In the genomic region with DNA sequence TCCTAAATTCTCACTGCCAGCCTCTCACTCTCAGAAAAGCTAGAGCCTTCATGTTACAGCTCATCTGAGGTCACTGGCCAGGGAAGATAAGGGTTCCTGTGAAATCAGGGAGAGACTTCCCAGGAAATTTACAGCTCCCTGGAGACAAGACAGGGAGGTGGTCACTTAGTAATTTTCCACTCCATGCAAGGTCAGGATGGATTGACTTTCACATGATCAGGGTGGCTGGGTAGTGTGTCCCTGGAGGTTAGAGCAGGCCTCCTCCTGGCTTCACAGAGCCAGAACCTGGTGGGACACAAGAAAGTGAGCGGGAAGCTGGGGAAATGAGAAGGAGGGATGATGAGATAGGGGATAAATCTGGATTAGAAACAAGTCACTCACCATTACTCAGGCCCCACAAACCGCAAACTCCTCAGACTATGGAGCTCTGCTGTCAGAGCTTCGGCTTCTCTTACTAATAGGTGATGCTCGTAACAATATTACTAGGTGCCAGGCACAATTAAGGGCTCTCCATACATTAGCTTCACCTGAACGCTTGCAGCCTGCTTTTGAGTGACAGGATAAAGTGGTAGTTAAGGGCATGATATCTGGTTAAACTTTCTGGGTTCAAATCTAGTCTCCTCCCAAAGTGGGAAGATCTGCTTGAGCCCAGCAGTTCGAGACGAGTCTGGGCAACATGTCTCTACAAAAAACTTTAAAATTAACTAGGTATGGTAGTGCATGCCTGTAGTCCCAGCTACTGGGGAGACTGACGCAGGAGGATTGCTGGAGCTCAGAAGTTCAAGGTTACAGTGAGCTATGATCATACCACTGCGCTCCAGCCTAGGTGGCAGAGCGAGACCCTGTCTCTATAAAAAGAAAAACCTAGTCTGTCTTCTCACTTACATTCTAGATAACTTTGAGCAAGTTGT, we compare ENCODE assay signal across 24 cellular contexts. TPM values are rescaled to one million over a fixed set of nuclear protein-coding genes. Genes with fewer than 3 reads are reported as not detected.
A peak's percentile ranks its signal among the peaks of the same experiment; 100 is the strongest.
DNase-seq lines count a peak whose midpoint lies in the region; ATAC-seq, FAIRE-seq and TF ChIP-seq lines count a peak whose summit lies in the region.
"Had no signal": no experiment of that assay in that cellular context is flagged by ENCODE, and none has a peak within 500 bp of the region (broad histone marks: within the 10 kb centered on the region; RNA-seq: fewer than 3 reads in every experiment).

No MANE protein-coding gene starts in this region.

- TF ChIP-seq RAD21 in K562 (CRISPR knock-in tag; conservative IDR thresholded peaks at IDR 0.05 in 1 of 2, IDR thresholded peaks at IDR 0.05 in 1 of 2): no peak

- no peak overlapping the region for H2BK12ac ChIP-seq in neuronal stem cell (ENCODE audit: low read length)

- no peak for TF ChIP-seq POLR2A in K562 (conservative IDR thresholded peaks at IDR 0.05)

- no peak overlapping the region for H2BK5ac ChIP-seq in neuronal stem cell (ENCODE audit: low read length)

- ATAC-seq in activated CD8-positive, alpha-beta memory T cell treated with anti-CD3 and anti-CD28 coated beads, Interleukin-2, amount 10 ng/mL, durations not matched to agents 7 days and 5 days: no peak
- ATAC-seq in K562: no peak; the same call in 2 of the 3 replicates
- no peak for ATAC-seq in GM19035 (IDR thresholded peaks at IDR 0.05; ENCODE audit: unreplicated experiment)
- ATAC-seq: activated T-cell treated with anti-CD3 and anti-CD28 coated beads, Interleukin-2, amount 50 U/mL, for 4 hours; Panc1 had no signal

- no peak for FAIRE-seq in K562 (lab: Jason Lieb, UNC)
- FAIRE-seq: islet of Langerhans, TTC549 had no signal

- H3K79me2 ChIP-seq in K562 (ENCODE audit: control insufficient read depth, insufficient read depth, low read length): no peaks in the 10 kb centered on the region

- peak; percentile 38 for DNase-seq in activated CD8-positive, alpha-beta memory T cell treated with anti-CD3 and anti-CD28 coated beads for 24 hours
- no peak for DNase-seq in activated CD8-positive, alpha-beta memory T cell treated with anti-CD3 and anti-CD28 coated beads, Interleukin-2, amount 10 ng/mL, durations not matched to agents 7 days and 5 days
- DNase-seq in K562 (ENCODE audit: extremely low read depth in 1 of 4, low spot score in 3 of 4) (peak in 1 of 4 experiments; percentile 21), KG1 (lab: John Stamatoyannopoulos, UW) (no peak), neuronal stem cell (ENCODE audit: low spot score) (no peak)
- DNase-seq: 8988T; activated CD4-positive, alpha-beta T cell treated with anti-CD3 and anti-CD28 coated beads, Interleukin-2, amount 50 U/mL, for 4 hours; activated T-cell treated with anti-CD3 and anti-CD28 coated beads, Interleukin-2, amount 50 U/mL, for 4 hours; DMS53; heart right ventricle; NCI-H1048; NCI-H2107; NCI-H774; stimulated activated naive CD4-positive, alpha-beta T cell treated with Interleukin-2 at 50 U/mL for 16 hours had no signal

- H4K8ac ChIP-seq in neuronal stem cell (ENCODE audit: low read depth, low read length): no peak overlapping the region

- no peaks in the 10 kb centered on the region for H3K79me1 ChIP-seq in neuronal stem cell (ENCODE audit: low read depth, low read length)

- H3K4me2 ChIP-seq in K562 (ENCODE audit: insufficient read depth, low read length) (no peak overlapping the region), neuronal stem cell (ENCODE audit: insufficient read depth, low read length, poor library complexity, severe bottlenecking) (no peak overlapping the region)

- no peak overlapping the region for H3K18ac ChIP-seq in neuronal stem cell (ENCODE audit: low read length)

- H3K9me3 Mint-ChIP-seq in activated CD8-positive, alpha-beta memory T cell treated with anti-CD3 and anti-CD28 coated beads, Interleukin-2, amount 10 ng/mL, durations not matched to agents 7 days and 5 days (ENCODE audit: low read depth): no peaks in the 10 kb centered on the region
- H3K9me3 Mint-ChIP-seq: activated T-cell treated with anti-CD3 and anti-CD28 coated beads, Interleukin-2, amount 50 U/mL, for 4 hours; IgD-negative memory B cell; type B pancreatic cell had no signal

- CTCF ChIA-PET in activated CD8-positive, alpha-beta memory T cell treated with anti-CD3 and anti-CD28 coated beads, Interleukin-2, amount 10 ng/mL, durations not matched to agents 7 days and 5 days (lab: Charles Lee): interaction anchor here (1.0 kb wide), 1 partner anchor 29 kb away, joined by 3 read pairs; no protein-coding TSS in a partner anchor
- CTCF ChIA-PET in K562 (lab: Yijun Ruan, JAX; ENCODE audit: low intra/inter-chr PET ratio): no interaction called here

- H3K4me3 ChIP-seq in K562: no peak overlapping the region
- no peak overlapping the region for H3K4me3 ChIP-seq in neuronal stem cell (ENCODE audit: low read length in 2 of 2)
- H3K4me3 ChIP-seq: dorsolateral prefrontal cortex, heart right ventricle had no signal

- H3K4me3 Mint-ChIP-seq in activated CD8-positive, alpha-beta memory T cell treated with anti-CD3 and anti-CD28 coated beads, Interleukin-2, amount 10 ng/mL, durations not matched to agents 7 days and 5 days: no peak overlapping the region
- H3K4me3 Mint-ChIP-seq: activated naive CD8-positive, alpha-beta T cell; activated T-cell treated with anti-CD3 and anti-CD28 coated beads, Interleukin-2, amount 50 U/mL, for 4 hours; IgD-negative memory B cell; type B pancreatic cell had no signal

- in situ Hi-C loops in K562 (cut with MboI): no loop called here

- no peak for TF ChIP-seq EP300 in K562 (IDR thresholded peaks at IDR 0.05; ENCODE audit: low read length)

- H3K27me3 Mint-ChIP-seq in activated CD8-positive, alpha-beta memory T cell treated with anti-CD3 and anti-CD28 coated beads, Interleukin-2, amount 10 ng/mL, durations not matched to agents 7 days and 5 days: peaks cover 53% of the 10 kb centered on the region

- BruUV-seq in K562 (replicated peaks; lab: Mats Ljungman, UMichigan): no TSS peak

- H3K27ac Mint-ChIP-seq in activated CD8-positive, alpha-beta memory T cell treated with anti-CD3 and anti-CD28 coated beads, Interleukin-2, amount 10 ng/mL, durations not matched to agents 7 days and 5 days: no peak overlapping the region
- H3K27ac Mint-ChIP-seq: activated naive CD8-positive, alpha-beta T cell; IgD-negative memory B cell; type B pancreatic cell had no signal

- no peaks in the 10 kb centered on the region for H3K9me3 ChIP-seq in K562 (replicated peaks; ENCODE audit: control insufficient read depth, insufficient read depth, low read depth, low read length)
- H3K9me3 ChIP-seq in neuronal stem cell (replicated peaks in 1 of 2; ENCODE audit: control insufficient read depth in 2 of 2, insufficient read depth in 1 of 2, low read depth in 1 of 2, low read length in 2 of 2): no peaks in the 10 kb centered on the region
- H3K9me3 ChIP-seq: heart right ventricle had no signal

- no peaks in the 10 kb centered on the region for H3K36me3 Mint-ChIP-seq in activated CD8-positive, alpha-beta memory T cell treated with anti-CD3 and anti-CD28 coated beads, Interleukin-2, amount 10 ng/mL, durations not matched to agents 7 days and 5 days
- H3K36me3 Mint-ChIP-seq: activated naive CD8-positive, alpha-beta T cell; type B pancreatic cell had no signal

- H3K14ac ChIP-seq in neuronal stem cell (ENCODE audit: low read length): no peak overlapping the region

- 39% methylated on average over 10 of the region's 10 CpGs for WGBS in K562 (ENCODE audit: insufficient coverage, low coverage, missing lambda C conversion rate)
- no CpG with 5 or more reads among the region's 10 CpGs for WGBS in neuronal stem cell (ENCODE audit: extremely low coverage in 2 of 2, insufficient read length in 2 of 2, insufficient replicate concordance in 1 of 2), 2 donors

- no peak overlapping the region for H3K4ac ChIP-seq in neuronal stem cell (ENCODE audit: low read length)

- H3K27ac ChIP-seq in K562 (ENCODE audit: extremely low read depth, low read depth, low read length) (no peak overlapping the region; the same call in 2 of the 3 replicates), neuronal stem cell (replicated peaks; ENCODE audit: low read length) (no peak overlapping the region)
- H3K27ac ChIP-seq: C4-2B, dorsolateral prefrontal cortex, heart right ventricle had no signal

- no peaks in the 10 kb centered on the region for H3K36me3 ChIP-seq in K562 (ENCODE audit: control insufficient read depth, insufficient read depth, low read length)
- H3K36me3 ChIP-seq in neuronal stem cell (replicated peaks in 1 of 2; ENCODE audit: control insufficient read depth in 2 of 2, insufficient read depth in 2 of 2, low read length in 2 of 2): no peaks in the 10 kb centered on the region
- H3K36me3 ChIP-seq: heart right ventricle had no signal

- peaks cover 12 to 33% of the 10 kb centered on the region in 2 experiments for H3K4me1 ChIP-seq in K562 (replicated peaks in 1 of 2; ENCODE audit: control insufficient read depth in 2 of 2, insufficient read depth in 2 of 2, low read length in 2 of 2)
- no peaks in the 10 kb centered on the region for H3K4me1 ChIP-seq in neuronal stem cell (ENCODE audit: control insufficient read depth in 2 of 2, insufficient read depth in 1 of 2, low read depth in 1 of 2, low read length in 2 of 2)

- H4K20me1 ChIP-seq in K562 (replicated peaks; ENCODE audit: control insufficient read depth, insufficient read depth, low read length): no peaks in the 10 kb centered on the region

- H4K91ac ChIP-seq in neuronal stem cell (ENCODE audit: low read depth, low read length, poor library complexity): no peak overlapping the region

- POLR2A ChIA-PET in K562 (lab: Yijun Ruan, JAX): interaction anchor here (0.6 to 0.7 kb wide), 3 partner anchors 8 to 484 kb away, joined by 3 read pairs; no protein-coding TSS in a partner anchor

- TF ChIP-seq CTCF in K562 (IDR thresholded peaks at IDR 0.05 in 2 of 3, conservative IDR thresholded peaks at IDR 0.05 in 1 of 3; ENCODE audit: insufficient read depth in 2 of 3, low read depth in 1 of 3, low read length in 3 of 3): no peak

- no peak overlapping the region for H2BK120ac ChIP-seq in neuronal stem cell (ENCODE audit: low read depth, low read length)

- H3K27me3 ChIP-seq in K562 (ENCODE audit: control insufficient read depth in 2 of 2, insufficient read depth in 2 of 2, low read length in 2 of 2) (no peaks in the 10 kb centered on the region), neuronal stem cell (ENCODE audit: control insufficient read depth in 3 of 3, insufficient read depth in 3 of 3, low read depth in 1 of 3, low read length in 3 of 3) (peaks cover 0 to 48% (median 0%) of the 10 kb centered on the region in 3 experiments)

- H3K4me1 Mint-ChIP-seq in activated CD8-positive, alpha-beta memory T cell treated with anti-CD3 and anti-CD28 coated beads, Interleukin-2, amount 10 ng/mL, durations not matched to agents 7 days and 5 days: no peaks in the 10 kb centered on the region

- H2AK5ac ChIP-seq in neuronal stem cell (ENCODE audit: low read depth, low read length): no peak overlapping the region

- no peak overlapping the region for H3K23ac ChIP-seq in neuronal stem cell (ENCODE audit: low read depth, low read length, poor library complexity)

- intact Hi-C loops in K562 (cut with micrococcal nuclease): no loop called here

- H3K9ac ChIP-seq in K562 (ENCODE audit: insufficient read depth in 1 of 2, low read depth in 2 of 2, low read length in 2 of 2) (no peak overlapping the region), neuronal stem cell (ENCODE audit: low read depth, low read length, poor library complexity) (no peak overlapping the region)

- H3K9me1 ChIP-seq in K562 (ENCODE audit: control insufficient read depth, insufficient read depth, low read length): no peaks in the 10 kb centered on the region

- no peak overlapping the region for H2BK15ac ChIP-seq in neuronal stem cell (ENCODE audit: low read length)

- H2AFZ ChIP-seq in K562 (ENCODE audit: low read depth, low read length) (no peak overlapping the region), neuronal stem cell (ENCODE audit: low read length) (no peak overlapping the region)

RNA-seq across cellular contexts. Expression of a gene that starts 24.9 kb away (rescaled TPM):
- not detected for total RNA-seq in activated CD8-positive, alpha-beta memory T cell treated with anti-CD3 and anti-CD28 coated beads, Interleukin-2, amount 10 ng/mL, durations not matched to agents 7 days and 5 days
- 0.19 and 2.6 TPM in 2 replicates for total RNA-seq in K562 (2011; cell fraction: chromatin; rRNA removed; ENCODE audit: low replicate concordance)
- total RNA-seq in K562 (2011; cell fraction: nucleolus; rRNA removed): 0.13 and 0.50 TPM in 2 replicates
- total RNA-seq in K562 (2011; cell fraction: nucleoplasm; rRNA removed): 0.23 and 1.2 TPM in 2 replicates
- total RNA-seq in K562 (2014; rRNA removed): under 0.01 TPM in 1 of 2 replicates, not detected in the other
- not detected in 2 replicates for total RNA-seq in K562 (2014; rRNA removed; fragmentation: Illumina TruSeq; extraction: Trizol)
- total RNA-seq in K562 (2015; rRNA removed; fragmentation: Illumina TruSeq; extraction: Trizol): not detected in 2 replicates
- total RNA-seq in K562 (2021): 0.02 and 0.36 TPM in 2 replicates
- 0.01 and 0.03 TPM in 2 replicates for polyA plus RNA-seq in K562 (2011; rRNA removed)
- 0.01 TPM in 1 of 2 replicates, not detected in the other for polyA plus RNA-seq in K562 (2011; cell fraction: cytosol; rRNA removed)
- polyA plus RNA-seq in K562 (2011; cell fraction: nucleus; rRNA removed): 0.08 and 0.55 TPM in 2 replicates
- polyA plus RNA-seq in K562 (2012): 0.03 and 0.11 TPM in 2 replicates
- not detected in 2 replicates for polyA plus RNA-seq in K562 (2014; fragmentation: Illumina TruSeq; extraction: Trizol)
- polyA plus RNA-seq in K562 (2014; fragmentation: Nextera tagmentation; extraction: Ambion mirVana): not detected
- 0.01 and 0.05 TPM in 2 replicates for polyA plus RNA-seq in K562 (2014; rRNA removed)
- 0.03 and 0.04 TPM in 2 replicates for polyA minus RNA-seq in K562 (2011; rRNA and poly(A)+ RNA removed)
- polyA minus RNA-seq in K562 (2011; cell fraction: cytosol; rRNA and poly(A)+ RNA removed): not detected in 2 replicates
- 0.27 TPM in 1 of 2 replicates, not detected in the other for polyA minus RNA-seq in K562 (2011; cell fraction: nucleus; rRNA and poly(A)+ RNA removed)
- 0.01 TPM for polyA plus RNA-seq in neuronal stem cell (2013, experiment 1 of 2)
- 0.01 TPM for polyA plus RNA-seq in neuronal stem cell (2013, experiment 2 of 2)
- polyA plus RNA-seq: IgD-negative memory B cell had no signal

RNA-seq across cellular contexts. Expression of a gene that starts 25.1 kb away (rescaled TPM):
- not detected for total RNA-seq in activated CD8-positive, alpha-beta memory T cell treated with anti-CD3 and anti-CD28 coated beads, Interleukin-2, amount 10 ng/mL, durations not matched to agents 7 days and 5 days
- total RNA-seq in K562 (2011; cell fraction: chromatin; rRNA removed; ENCODE audit: low replicate concordance): not detected in 2 replicates
- total RNA-seq in K562 (2011; cell fraction: nucleolus; rRNA removed): not detected in 2 replicates
- not detected in 2 replicates for total RNA-seq in K562 (2011; cell fraction: nucleoplasm; rRNA removed)
- not detected in 2 replicates for total RNA-seq in K562 (2014; rRNA removed)
- total RNA-seq in K562 (2014; rRNA removed; fragmentation: Illumina TruSeq; extraction: Trizol): not detected in 2 replicates
- total RNA-seq in K562 (2015; rRNA removed; fragmentation: Illumina TruSeq; extraction: Trizol): not detected in 2 replicates
- total RNA-seq in K562 (2021): not detected in 2 replicates
- polyA plus RNA-seq in K562 (2011; rRNA removed): not detected in 2 replicates
- polyA plus RNA-seq in K562 (2011; cell fraction: cytosol; rRNA removed): not detected in 2 replicates
- not detected in 2 replicates for polyA plus RNA-seq in K562 (2011; cell fraction: nucleus; rRNA removed)
- polyA plus RNA-seq in K562 (2012): 0.05 TPM in 1 of 2 replicates, not detected in the other
- polyA plus RNA-seq in K562 (2014; fragmentation: Illumina TruSeq; extraction: Trizol): not detected in 2 replicates
- not detected for polyA plus RNA-seq in K562 (2014; fragmentation: Nextera tagmentation; extraction: Ambion mirVana)
- not detected in 2 replicates for polyA plus RNA-seq in K562 (2014; rRNA removed)
- not detected in 2 replicates for polyA minus RNA-seq in K562 (2011; rRNA and poly(A)+ RNA removed)
- not detected in 2 replicates for polyA minus RNA-seq in K562 (2011; cell fraction: cytosol; rRNA and poly(A)+ RNA removed)
- not detected in 2 replicates for polyA minus RNA-seq in K562 (2011; cell fraction: nucleus; rRNA and poly(A)+ RNA removed)
- not detected for polyA plus RNA-seq in neuronal stem cell (2013, experiment 1 of 2)
- polyA plus RNA-seq in neuronal stem cell (2013, experiment 2 of 2): not detected
- total RNA-seq: activated T-cell treated with anti-CD3 and anti-CD28 coated beads, Interleukin-2, amount 50 U/mL, for 4 hours; dorsolateral prefrontal cortex; heart right ventricle; renal cortical epithelial cell had no signal
- polyA plus RNA-seq: heart right ventricle, IgD-negative memory B cell had no signal

RNA-seq across cellular contexts. Expression of a gene that starts 40.6 kb away (rescaled TPM):
- total RNA-seq in activated CD8-positive, alpha-beta memory T cell treated with anti-CD3 and anti-CD28 coated beads, Interleukin-2, amount 10 ng/mL, durations not matched to agents 7 days and 5 days: not detected
- total RNA-seq in K562 (2011; cell fraction: chromatin; rRNA removed; ENCODE audit: low replicate concordance): 0.19 and 2.7 TPM in 2 replicates
- 0.26 and 1.8 TPM in 2 replicates for total RNA-seq in K562 (2011; cell fraction: nucleolus; rRNA removed)
- 0.29 and 0.38 TPM in 2 replicates for total RNA-seq in K562 (2011; cell fraction: nucleoplasm; rRNA removed)
- total RNA-seq in K562 (2014; rRNA removed) (not detected in 2 replicates), K562 (2014; rRNA removed; fragmentation: Illumina TruSeq; extraction: Trizol) (not detected in 2 replicates), K562 (2015; rRNA removed; fragmentation: Illumina TruSeq; extraction: Trizol) (not detected in 2 replicates), K562 (2021) (0.24 TPM in 1 of 2 replicates, not detected in the other)
- polyA plus RNA-seq in K562 (2011; rRNA removed) (0.17 TPM in 1 of 2 replicates, not detected in the other), K562 (2014; fragmentation: Illumina TruSeq; extraction: Trizol) (not detected in 2 replicates), K562 (2014; fragmentation: Nextera tagmentation; extraction: Ambion mirVana) (not detected), K562 (2014; rRNA removed) (0.74 TPM in 1 of 2 replicates, not detected in the other)
- polyA plus RNA-seq in K562 (2011; cell fraction: cytosol; rRNA removed): 0.12 TPM in 1 of 2 replicates, not detected in the other
- polyA plus RNA-seq in K562 (2011; cell fraction: nucleus; rRNA removed): 0.28 and 1.5 TPM in 2 replicates
- 0.14 TPM in 1 of 2 replicates, not detected in the other for polyA plus RNA-seq in K562 (2012)
- polyA minus RNA-seq in K562 (2011; rRNA and poly(A)+ RNA removed): 0.18 TPM in 1 of 2 replicates, not detected in the other
- polyA minus RNA-seq in K562 (2011; cell fraction: cytosol; rRNA and poly(A)+ RNA removed): not detected in 2 replicates
- polyA minus RNA-seq in K562 (2011; cell fraction: nucleus; rRNA and poly(A)+ RNA removed): 0.40 TPM in 1 of 2 replicates, not detected in the other
- polyA plus RNA-seq in neuronal stem cell (2013, experiment 1 of 2): 0.04 TPM
- not detected for polyA plus RNA-seq in neuronal stem cell (2013, experiment 2 of 2)
- total RNA-seq: renal cortical epithelial cell had no signal
- polyA plus RNA-seq: IgD-negative memory B cell had no signal

RNA-seq across cellular contexts. Expression of a gene that starts 40.7 kb away (rescaled TPM):
- under 1 TPM in 1 of 2 experiments, not detected in 1; 0.07 TPM for total RNA-seq in activated CD8-positive, alpha-beta memory T cell treated with anti-CD3 and anti-CD28 coated beads, Interleukin-2, amount 10 ng/mL, durations not matched to agents 7 days and 5 days
- 1.0 TPM in 1 of 2 replicates, not detected in the other for total RNA-seq in K562 (2011; cell fraction: chromatin; rRNA removed; ENCODE audit: low replicate concordance)
- total RNA-seq in K562 (2011; cell fraction: nucleolus; rRNA removed): 0.39 and 0.50 TPM in 2 replicates
- total RNA-seq in K562 (2011; cell fraction: nucleoplasm; rRNA removed): 0.38 TPM in 1 of 2 replicates, not detected in the other
- total RNA-seq in K562 (2014; rRNA removed) (not detected in 2 replicates), K562 (2014; rRNA removed; fragmentation: Illumina TruSeq; extraction: Trizol) (not detected in 2 replicates), K562 (2015; rRNA removed; fragmentation: Illumina TruSeq; extraction: Trizol) (not detected in 2 replicates), K562 (2021) (0.22 TPM in 2 replicates)
- polyA plus RNA-seq in K562 (2011; rRNA removed) (0.01 TPM in 1 of 2 replicates, not detected in the other), K562 (2014; fragmentation: Illumina TruSeq; extraction: Trizol) (not detected in 2 replicates), K562 (2014; fragmentation: Nextera tagmentation; extraction: Ambion mirVana) (under 1 TPM in 1 of 2 experiments, not detected in 1; 0.01 TPM), K562 (2014; rRNA removed) (not detected in 2 replicates)
- polyA plus RNA-seq in K562 (2011; cell fraction: cytosol; rRNA removed): 0.03 TPM in 1 of 2 replicates, not detected in the other
- polyA plus RNA-seq in K562 (2011; cell fraction: nucleus; rRNA removed): 0.04 and 0.73 TPM in 2 replicates
- 0.29 and 0.79 TPM in 2 replicates for polyA plus RNA-seq in K562 (2012)
- polyA minus RNA-seq in K562 (2011; rRNA and poly(A)+ RNA removed): not detected in 2 replicates
- polyA minus RNA-seq in K562 (2011; cell fraction: cytosol; rRNA and poly(A)+ RNA removed): not detected in 2 replicates
- not detected in 2 replicates for polyA minus RNA-seq in K562 (2011; cell fraction: nucleus; rRNA and poly(A)+ RNA removed)
- 0.06 TPM for polyA plus RNA-seq in neuronal stem cell (2013, experiment 1 of 2)
- polyA plus RNA-seq in neuronal stem cell (2013, experiment 2 of 2): 0.03 TPM
